14 cellular contexts compared by ENCODE assay signal in the genomic region with DNA sequence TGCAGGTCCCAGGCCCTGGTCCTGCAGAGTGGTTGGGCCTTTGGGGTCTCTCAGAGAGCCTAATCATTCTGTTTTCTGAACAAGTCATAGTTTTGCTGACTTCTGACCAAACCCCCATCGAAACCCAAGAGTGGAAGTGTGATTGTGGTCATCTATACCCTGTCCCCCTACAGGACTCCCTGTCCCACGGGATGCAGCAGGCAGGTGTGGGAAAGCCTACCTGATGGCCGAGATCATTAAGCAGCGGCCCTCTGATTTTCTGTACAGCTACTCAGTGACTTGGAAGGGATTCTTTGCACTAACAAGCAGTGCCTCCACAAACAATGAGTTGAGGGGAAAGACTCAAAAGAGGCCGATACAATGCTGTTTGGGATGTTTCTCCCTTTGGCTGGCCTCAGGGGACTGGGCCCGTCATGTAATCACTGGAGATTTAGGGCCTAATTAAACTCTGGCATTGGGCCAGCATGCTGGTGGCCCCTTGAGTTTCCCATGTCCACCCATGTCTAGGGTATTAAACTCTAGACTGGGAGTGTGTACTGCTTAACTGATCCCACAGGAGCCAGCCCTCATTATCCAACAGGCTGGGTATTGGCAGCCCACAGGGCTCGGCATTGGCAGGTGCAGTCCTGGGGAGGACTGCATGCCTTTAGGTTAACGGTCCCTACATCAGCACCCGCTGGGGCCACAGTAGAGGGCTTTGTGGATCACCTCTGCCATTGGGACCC.
A peak's percentile ranks its signal among the peaks of the same experiment; 100 is the strongest.
DNase-seq lines count a peak whose midpoint lies in the region; ATAC-seq, FAIRE-seq and TF ChIP-seq lines count a peak whose summit lies in the region.
"Had no signal": no experiment of that assay in that cellular context is flagged by ENCODE, and none has a peak within 500 bp of the region (broad histone marks: within the 10 kb centered on the region; RNA-seq: fewer than 3 reads in every experiment).

No MANE protein-coding gene starts in this region.

- no peaks in the 10 kb centered on the region for H3K27me3 Mint-ChIP-seq in endodermal cell (ENCODE audit: insufficient read depth)
- H3K27me3 Mint-ChIP-seq: activated CD4-positive, alpha-beta memory T cell treated with anti-CD3 and anti-CD28 coated beads for 36 hours had no signal

- H3K4me3 ChIP-seq in A549 (no peak overlapping the region), endodermal cell (ENCODE audit: low read length) (no peak overlapping the region), pancreas (no peak overlapping the region), mucosa of descending colon (no peak overlapping the region)
- H3K4me3 ChIP-seq: ovary had no signal

- H3K4me1 ChIP-seq in A549 (peaks cover 24% of the 10 kb centered on the region), endodermal cell (ENCODE audit: control insufficient read depth, insufficient read depth, low read length) (peaks cover 18% of the 10 kb centered on the region), pancreas (peaks cover 13 to 26% (median 23%) of the 10 kb centered on the region in 3 donors), mucosa of descending colon (ENCODE audit: low read depth) (peaks cover 19% of the 10 kb centered on the region)

- H3K27ac Mint-ChIP-seq in endodermal cell = no peak overlapping the region
- H3K27ac Mint-ChIP-seq: activated CD4-positive, alpha-beta memory T cell treated with anti-CD3 and anti-CD28 coated beads for 36 hours had no signal

- no peak for TF ChIP-seq POLR2A in A549 (IDR thresholded peaks at IDR 0.05; ENCODE audit: low read length)

- peak overlapping the region; percentile 94 to 99 for H3K27ac ChIP-seq in A549
- no peak overlapping the region for H3K27ac ChIP-seq in endodermal cell (ENCODE audit: low read depth, low read length)
- peak overlapping the region; percentile 4 to 97 (median 92) for H3K27ac ChIP-seq in pancreas

- H3K9me3 ChIP-seq in A549 = peaks cover 6% of the 10 kb centered on the region; the same call in 1 of the 3 replicates
- H3K9me3 ChIP-seq in endodermal cell (ENCODE audit: control insufficient read depth, low read length) = no peaks in the 10 kb centered on the region
- H3K9me3 ChIP-seq in pancreas = no peaks in the 10 kb centered on the region
- H3K9me3 ChIP-seq in mucosa of descending colon = no peaks in the 10 kb centered on the region
- H3K9me3 ChIP-seq: ovary had no signal

- H3K9me3 Mint-ChIP-seq in endodermal cell = no peaks in the 10 kb centered on the region

- peak overlapping the region; percentile 96 for H3K4me2 ChIP-seq in A549

- TF ChIP-seq CTCF in A549 (IDR thresholded peaks at IDR 0.05) = no peak
- no peak for TF ChIP-seq CTCF in endodermal cell (conservative IDR thresholded peaks at IDR 0.05)
- no peak for TF ChIP-seq CTCF in pancreas (IDR thresholded peaks at IDR 0.05)
- TF ChIP-seq CTCF in mucosa of descending colon (IDR thresholded peaks at IDR 0.05) = no peak

- intact Hi-C loops in pancreas (cut with DNase I) = no loop called here
- intact Hi-C loops in mucosa of descending colon (cut with DNase I, micrococcal nuclease) = no loop called here

- no peak for TF ChIP-seq RAD21 in A549 (conservative IDR thresholded peaks at IDR 0.05 in 1 of 2, IDR thresholded peaks at IDR 0.05 in 1 of 2)

- TF ChIP-seq EP300 in A549 (IDR thresholded peaks at IDR 0.05) = no peak

- no peak overlapping the region for H3K9ac ChIP-seq in endodermal cell (ENCODE audit: extremely low read depth, low read length, poor library complexity, severe bottlenecking)

- POLR2A ChIA-PET in A549 (lab: Yijun Ruan, JAX) = no interaction called here

- H3K4me3 Mint-ChIP-seq in endodermal cell = no peak overlapping the region
- H3K4me3 Mint-ChIP-seq: activated CD4-positive, alpha-beta memory T cell treated with anti-CD3 and anti-CD28 coated beads for 36 hours had no signal

- WGBS in A549 (ENCODE audit: missing lambda C conversion rate) = 91% methylated on average over 9 of the region's 9 CpGs
- WGBS in endodermal cell (ENCODE audit: insufficient coverage in 1 of 2, insufficient read length in 1 of 2), 2 experiments = 92 to 93% methylated on average over 5 to 9 of the region's 9 CpGs
- 95 to 97% methylated on average over 9 of the region's 9 CpGs for WGBS in pancreas, 2 donors

- CTCF ChIA-PET in A549 (lab: Yijun Ruan, JAX) = interaction anchor here (1.6 to 3.8 kb wide), 3 partner anchors 12 to 350 kb away, joined by 3 to 13 read pairs (median 5); no protein-coding TSS in a partner anchor

- H3K36me3 ChIP-seq in endodermal cell (ENCODE audit: control insufficient read depth, insufficient read depth, low read length) (no peaks in the 10 kb centered on the region), pancreas (no peaks in the 10 kb centered on the region), mucosa of descending colon (ENCODE audit: low read depth) (no peaks in the 10 kb centered on the region)
- H3K36me3 ChIP-seq: brain microvascular endothelial cell, ovary had no signal

- peaks cover 24% of the 10 kb centered on the region for H3K4me1 Mint-ChIP-seq in endodermal cell

- FAIRE-seq in A549 (lab: Jason Lieb, UNC) = no peak
- FAIRE-seq in HTR-8/SVneo (lab: Jason Lieb, UNC) = peak; percentile 64
- FAIRE-seq in pancreas (lab: Jason Lieb, UNC) = no peak

- no peak for DNase-seq in A549 (ENCODE audit: low read depth in 1 of 2, low spot score in 1 of 2)
- no peak for DNase-seq in HTR-8/SVneo (ENCODE audit: insufficient read length, low spot score)
- peak; percentile 14 for DNase-seq in endodermal cell
- peak in 1 of 6 donors; percentile 16 for DNase-seq in pancreas
- DNase-seq in NCI-H1930 (lab: John Stamatoyannopoulos, UW) = no peak
- DNase-seq in NOMO-1 (lab: John Stamatoyannopoulos, UW; ENCODE audit: unreplicated experiment in 2 of 2) = no peak
- no peak for DNase-seq in mucosa of descending colon
- DNase-seq: activated CD4-positive, alpha-beta memory T cell treated with anti-CD3 and anti-CD28 coated beads for 36 hours; activated gamma-delta T cell; SHP77; stimulated activated CD4-positive, alpha-beta T cell treated with anti-CD3 and anti-CD28 coated beads, Interleukin-1b, Interleukin-23, amount 100 ng/mL, for 48 hours had no signal

- H3K27me3 ChIP-seq in endodermal cell (ENCODE audit: control insufficient read depth, insufficient read depth, low read length, poor library complexity, severe bottlenecking) (no peaks in the 10 kb centered on the region), pancreas (no peaks in the 10 kb centered on the region)
- H3K27me3 ChIP-seq: brain microvascular endothelial cell, ovary had no signal

- H3K36me3 Mint-ChIP-seq in endodermal cell (ENCODE audit: low read depth) = no peaks in the 10 kb centered on the region
- H3K36me3 Mint-ChIP-seq: activated CD4-positive, alpha-beta memory T cell treated with anti-CD3 and anti-CD28 coated beads for 36 hours had no signal

- no peak for ATAC-seq in A549
- no peak for ATAC-seq in pancreas
- ATAC-seq in HG03571 (IDR thresholded peaks at IDR 0.05; ENCODE audit: unreplicated experiment) = no peak
- ATAC-seq in mucosa of descending colon = no peak

TF ChIP-seq in A549, 52 proteins besides CTCF, POLR2A, EP300 and RAD21:
- TF ChIP-seq HOXB13 (CRISPR knock-in tag; IDR thresholded peaks at IDR 0.05; ENCODE audit: low read depth) = no peak
- TF ChIP-seq, protein P1, sequence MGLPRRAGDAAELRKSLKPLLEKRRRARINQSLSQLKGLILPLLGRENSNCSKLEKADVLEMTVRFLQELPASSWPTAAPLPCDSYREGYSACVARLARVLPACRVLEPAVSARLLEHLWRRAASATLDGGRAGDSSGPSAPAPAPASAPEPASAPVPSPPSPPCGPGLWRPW (IDR thresholded peaks at IDR 0.05) = no peak
- no peak for TF ChIP-seq HEYL (CRISPR knock-in tag; IDR thresholded peaks at IDR 0.05)
- TF ChIP-seq KDM1A (IDR thresholded peaks at IDR 0.05; ENCODE audit: low read depth) = no peak
- TF ChIP-seq MYC (IDR thresholded peaks at IDR 0.05; ENCODE audit: borderline replicate concordance, low read length) = no peak
- no peak for TF ChIP-seq NR3C1 (IDR thresholded peaks at IDR 0.05)
- TF ChIP-seq CEBPB (IDR thresholded peaks at IDR 0.05) = no peak
- no peak for TF ChIP-seq FOSL2 (IDR thresholded peaks at IDR 0.05)
- no peak for TF ChIP-seq FOSL2 (CRISPR knock-in tag; IDR thresholded peaks at IDR 0.05)
- no peak for TF ChIP-seq EHMT2 (IDR thresholded peaks at IDR 0.05; ENCODE audit: low read depth)
- no peak for TF ChIP-seq JUNB (IDR thresholded peaks at IDR 0.05)
- TF ChIP-seq PHF8 (IDR thresholded peaks at IDR 0.05; ENCODE audit: borderline replicate concordance, low read depth) = no peak
- TF ChIP-seq RFX5 (IDR thresholded peaks at IDR 0.05) = no peak
- no peak for TF ChIP-seq MAFK (IDR thresholded peaks at IDR 0.05; ENCODE audit: partially characterized antibody)
- no peak for TF ChIP-seq CHD4 (IDR thresholded peaks at IDR 0.05; ENCODE audit: borderline replicate concordance)
- TF ChIP-seq HOXA7 (CRISPR knock-in tag; IDR thresholded peaks at IDR 0.05) = no peak
- no peak for TF ChIP-seq CBX2 (IDR thresholded peaks at IDR 0.05; ENCODE audit: borderline replicate concordance, low read depth)
- TF ChIP-seq, protein P2, sequence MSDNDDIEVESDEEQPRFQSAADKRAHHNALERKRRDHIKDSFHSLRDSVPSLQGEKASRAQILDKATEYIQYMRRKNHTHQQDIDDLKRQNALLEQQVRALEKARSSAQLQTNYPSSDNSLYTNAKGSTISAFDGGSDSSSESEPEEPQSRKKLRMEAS (IDR thresholded peaks at IDR 0.05) = no peak
